Comparison of ENCODE assay signal across 12 cellular contexts in the genomic region with DNA sequence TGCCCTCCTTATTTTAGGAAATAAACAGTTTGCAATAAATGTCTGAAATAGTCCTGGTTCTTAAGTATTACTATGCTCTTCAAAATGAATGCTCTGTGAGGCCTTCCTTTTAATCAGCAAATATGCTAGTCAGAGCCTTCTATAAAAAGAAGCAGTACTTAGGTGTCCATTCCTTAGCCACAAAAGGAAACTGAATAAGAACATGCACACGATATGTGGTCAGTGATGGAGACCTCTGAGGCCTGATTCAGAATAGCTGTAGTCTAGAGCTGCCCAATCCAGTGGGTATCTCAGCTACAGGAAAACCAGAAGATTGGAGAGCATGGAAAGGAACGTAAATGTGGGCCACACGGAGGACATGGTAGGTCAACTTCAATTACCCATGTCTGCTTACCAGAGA.
"Had no signal": no experiment of that assay in that cellular context is flagged by ENCODE, and none has a peak within 500 bp of the region (broad histone marks: within the 10 kb centered on the region; RNA-seq: fewer than 3 reads in every experiment).

No MANE protein-coding gene starts in this region.

- H3K4me3 ChIP-seq: breast epithelium, right lobe of liver had no signal

- H3K4me3 Mint-ChIP-seq: activated CD4-positive, alpha-beta T cell treated with anti-CD3 and anti-CD28 coated beads, Interleukin-2, amount 10 ng/mL, durations not matched to agents 7 days and 5 days; activated naive CD8-positive, alpha-beta T cell treated with anti-CD3 and anti-CD28 coated beads for 36 hours; nephron progenitor cell; stimulated activated naive CD8-positive, alpha-beta T cell treated with anti-CD3 and anti-CD28 coated beads, Interleukin-15, Interleukin-2, amounts not matched to agents 100 ng/mL and 50 ng/mL, for 24 hours; T-helper 2 cell treated with Interferon-gamma antibody and Interleukin-4, amounts not matched to agents 5 μg/mL and 100 μg/mL, for 36 hours; type B pancreatic cell had no signal

- H3K9me3 Mint-ChIP-seq: activated CD4-positive, alpha-beta T cell treated with anti-CD3 and anti-CD28 coated beads, Interleukin-2, amount 10 ng/mL, durations not matched to agents 7 days and 5 days; T-helper 2 cell treated with Interferon-gamma antibody and Interleukin-4, amounts not matched to agents 5 μg/mL and 100 μg/mL, for 36 hours had no signal

- H3K9me3 ChIP-seq: breast epithelium, right lobe of liver had no signal

- H3K36me3 ChIP-seq: breast epithelium, right lobe of liver had no signal

- H3K4me1 Mint-ChIP-seq: activated naive CD8-positive, alpha-beta T cell treated with anti-CD3 and anti-CD28 coated beads for 36 hours had no signal

- H3K4me1 ChIP-seq: breast epithelium, right lobe of liver had no signal

- H3K27me3 ChIP-seq: breast epithelium, right lobe of liver had no signal

- H3K27me3 Mint-ChIP-seq: activated CD4-positive, alpha-beta T cell treated with anti-CD3 and anti-CD28 coated beads, Interleukin-2, amount 10 ng/mL, durations not matched to agents 7 days and 5 days; activated naive CD8-positive, alpha-beta T cell treated with anti-CD3 and anti-CD28 coated beads for 36 hours; stimulated activated naive CD8-positive, alpha-beta T cell treated with anti-CD3 and anti-CD28 coated beads, Interleukin-15, Interleukin-2, amounts not matched to agents 100 ng/mL and 50 ng/mL, for 24 hours; type B pancreatic cell had no signal

- H3K27ac Mint-ChIP-seq: activated CD4-positive, alpha-beta T cell treated with anti-CD3 and anti-CD28 coated beads, Interleukin-2, amount 10 ng/mL, durations not matched to agents 7 days and 5 days; activated naive CD8-positive, alpha-beta T cell treated with anti-CD3 and anti-CD28 coated beads for 36 hours; nephron progenitor cell; stimulated activated naive CD8-positive, alpha-beta T cell treated with anti-CD3 and anti-CD28 coated beads, Interleukin-15, Interleukin-2, amounts not matched to agents 100 ng/mL and 50 ng/mL, for 24 hours; T-helper 2 cell treated with Interferon-gamma antibody and Interleukin-4, amounts not matched to agents 5 μg/mL and 100 μg/mL, for 36 hours; type B pancreatic cell had no signal

- H3K36me3 Mint-ChIP-seq: type B pancreatic cell had no signal

- DNase-seq: activated CD4-positive, alpha-beta T cell treated with anti-CD3 and anti-CD28 coated beads, Interleukin-2, amount 10 ng/mL, durations not matched to agents 7 days and 5 days; activated CD4-positive, CD25-positive, alpha-beta regulatory T cell; activated naive CD8-positive, alpha-beta T cell treated with anti-CD3 and anti-CD28 coated beads for 36 hours; dermis blood vessel endothelial cell; foreskin melanocyte; mesendoderm; nephron progenitor cell; right lobe of liver had no signal
